Comparison of ENCODE assay signal across 1 cellular context in genomic region chr1:221045842-221046831, GRCh38.
TF ChIP-seq lines count a peak whose summit lies in the region.

No MANE protein-coding gene starts in this region.

TF ChIP-seq in K562, 482 proteins besides CTCF, POLR2A, EP300 and RAD21 (continued from another document):
- TF ChIP-seq ZBTB8A (IDR thresholded peaks at IDR 0.05; ENCODE audit: partially characterized antibody) (no peak), STAG1 (CRISPR knock-in tag; IDR thresholded peaks at IDR 0.05; ENCODE audit: borderline replicate concordance) (no peak), RUNX1 (IDR thresholded peaks at IDR 0.05; ENCODE audit: low read depth) (no peak), MAFK (IDR thresholded peaks at IDR 0.05; ENCODE audit: low read length) (peak; percentile 61), PHF8 (IDR thresholded peaks at IDR 0.05; ENCODE audit: borderline replicate concordance, low read length) (no peak), DLX4 (CRISPR knock-in tag; IDR thresholded peaks at IDR 0.05) (no peak), GABPA (tag; conservative IDR thresholded peaks at IDR 0.05; ENCODE audit: low read depth) (peak; percentile 39; the same call in 1 of the 2 replicates), CHCHD3 (CRISPR knock-in tag; IDR thresholded peaks at IDR 0.05) (no peak), TFAM (CRISPR knock-in tag; conservative IDR thresholded peaks at IDR 0.05) (no peak), SRSF1 (IDR thresholded peaks at IDR 0.05; ENCODE audit: low read depth, low read length) (no peak), SAFB (IDR thresholded peaks at IDR 0.05; ENCODE audit: borderline replicate concordance, low read depth, low read length) (no peak), SIN3B (IDR thresholded peaks at IDR 0.05; ENCODE audit: low read depth) (no peak), NFE2 (IDR thresholded peaks at IDR 0.05; ENCODE audit: low read depth) (peak; percentile 74), SMAD4 (CRISPR knock-in tag; conservative IDR thresholded peaks at IDR 0.05) (peak; percentile 18; the same call in 1 of the 2 replicates), XRCC3 (IDR thresholded peaks at IDR 0.05) (no peak), MYC (IDR thresholded peaks at IDR 0.05; ENCODE audit: low read depth, low read length) (no peak), MYC (CRISPR knock-in tag; IDR thresholded peaks at IDR 0.05; ENCODE audit: borderline replicate concordance, low read depth) (no peak), TEAD4 (IDR thresholded peaks at IDR 0.05; ENCODE audit: low read length) (no peak), TEAD4 (CRISPR knock-in tag; IDR thresholded peaks at IDR 0.05; ENCODE audit: borderline replicate concordance) (no peak), ZNF280B (CRISPR knock-in tag; IDR thresholded peaks at IDR 0.05) (no peak), ADNP (tag; IDR thresholded peaks at IDR 0.05) (no peak), FOXJ2 (tag; IDR thresholded peaks at IDR 0.05) (peak; percentile 49; the same call in 1 of the 2 replicates), CUX1 (CRISPR knock-in tag; IDR thresholded peaks at IDR 0.05) (no peak), SLC30A9 (CRISPR knock-in tag; IDR thresholded peaks at IDR 0.05) (no peak), PBX2 (CRISPR knock-in tag; IDR thresholded peaks at IDR 0.05; ENCODE audit: low read depth) (no peak), PBX2 (tag; conservative IDR thresholded peaks at IDR 0.05; ENCODE audit: low read depth) (peak; percentile 27; the same call in 1 of the 2 replicates), ZNF699 (CRISPR knock-in tag; IDR thresholded peaks at IDR 0.05; ENCODE audit: insufficient replicate concordance) (no peak), ZBED1 (IDR thresholded peaks at IDR 0.05) (no peak), SMARCA4 (IDR thresholded peaks at IDR 0.05) (0 out of 2 replicates have a peak, but pooled peaks have one; percentile 11), BACH1 (tag; IDR thresholded peaks at IDR 0.05) (peak; percentile 56; the same call in 1 of the 2 replicates), HDGF (IDR thresholded peaks at IDR 0.05) (no peak), HES1 (IDR thresholded peaks at IDR 0.05; ENCODE audit: low read depth) (no peak), SUPT5H (IDR thresholded peaks at IDR 0.05) (no peak), ZFX (CRISPR knock-in tag; IDR thresholded peaks at IDR 0.05) (no peak), ZKSCAN3 (CRISPR knock-in tag; IDR thresholded peaks at IDR 0.05) (no peak), SIX5 (IDR thresholded peaks at IDR 0.05; ENCODE audit: borderline replicate concordance in 1 of 2, insufficient read depth in 1 of 2, low read depth in 1 of 2, low read length in 2 of 2) (no peak), HMGXB4 (CRISPR knock-in tag; IDR thresholded peaks at IDR 0.05) (no peak), L3MBTL2 (IDR thresholded peaks at IDR 0.05) (peak; percentile 36; the same call in 1 of the 2 replicates), HDAC2 (IDR thresholded peaks at IDR 0.05) (no peak), C11orf30 (IDR thresholded peaks at IDR 0.05; ENCODE audit: low read depth) (peak; percentile 62; the same call in 1 of the 2 replicates), ZNF830 (CRISPR knock-in tag; IDR thresholded peaks at IDR 0.05) (no peak), JUND (IDR thresholded peaks at IDR 0.05; ENCODE audit: borderline replicate concordance, low read depth, low read length) (no peak), JUND (tag; IDR thresholded peaks at IDR 0.05; ENCODE audit: borderline replicate concordance, low read depth, low read length) (peak; percentile 17; the same call in 1 of the 3 replicates), PTBP1 (IDR thresholded peaks at IDR 0.05; ENCODE audit: low read depth, low read length) (no peak), SRSF9 (IDR thresholded peaks at IDR 0.05; ENCODE audit: borderline replicate concordance, low read depth, low read length) (no peak), SOX6 (IDR thresholded peaks at IDR 0.05) (peak; percentile 59; the same call in 1 of the 2 replicates)
- TF ChIP-seq, protein P1, sequence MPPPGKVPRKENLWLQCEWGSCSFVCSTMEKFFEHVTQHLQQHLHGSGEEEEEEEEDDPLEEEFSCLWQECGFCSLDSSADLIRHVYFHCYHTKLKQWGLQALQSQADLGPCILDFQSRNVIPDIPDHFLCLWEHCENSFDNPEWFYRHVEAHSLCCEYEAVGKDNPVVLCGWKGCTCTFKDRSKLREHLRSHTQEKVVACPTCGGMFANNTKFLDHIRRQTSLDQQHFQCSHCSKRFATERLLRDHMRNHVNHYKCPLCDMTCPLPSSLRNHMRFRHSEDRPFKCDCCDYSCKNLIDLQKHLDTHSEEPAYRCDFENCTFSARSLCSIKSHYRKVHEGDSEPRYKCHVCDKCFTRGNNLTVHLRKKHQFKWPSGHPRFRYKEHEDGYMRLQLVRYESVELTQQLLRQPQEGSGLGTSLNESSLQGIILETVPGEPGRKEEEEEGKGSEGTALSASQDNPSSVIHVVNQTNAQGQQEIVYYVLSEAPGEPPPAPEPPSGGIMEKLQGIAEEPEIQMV (tag; conservative IDR thresholded peaks at IDR 0.05; ENCODE audit: low read depth): no peak
- TF ChIP-seq, protein P2, sequence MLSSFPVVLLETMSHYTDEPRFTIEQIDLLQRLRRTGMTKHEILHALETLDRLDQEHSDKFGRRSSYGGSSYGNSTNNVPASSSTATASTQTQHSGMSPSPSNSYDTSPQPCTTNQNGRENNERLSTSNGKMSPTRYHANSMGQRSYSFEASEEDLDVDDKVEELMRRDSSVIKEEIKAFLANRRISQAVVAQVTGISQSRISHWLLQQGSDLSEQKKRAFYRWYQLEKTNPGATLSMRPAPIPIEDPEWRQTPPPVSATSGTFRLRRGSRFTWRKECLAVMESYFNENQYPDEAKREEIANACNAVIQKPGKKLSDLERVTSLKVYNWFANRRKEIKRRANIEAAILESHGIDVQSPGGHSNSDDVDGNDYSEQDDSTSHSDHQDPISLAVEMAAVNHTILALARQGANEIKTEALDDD (IDR thresholded peaks at IDR 0.05): no peak
